30 cellular contexts compared by ENCODE assay signal in genomic region chr4:1890979-1891378, GRCh38.
"Had no signal": no experiment of that assay in that cellular context is flagged by ENCODE, and none has a peak within 500 bp of the region (broad histone marks: within the 10 kb centered on the region; RNA-seq: fewer than 3 reads in every experiment).

No MANE protein-coding gene starts in this region.

- ATAC-seq: activated T-cell treated with anti-CD3 and anti-CD28 coated beads, Interleukin-2, amount 50 U/mL, for 4 hours; Panc1 had no signal

- H3K9me3 Mint-ChIP-seq: activated CD4-positive, alpha-beta memory T cell treated with anti-CD3 and anti-CD28 coated beads for 36 hours; activated naive CD4-positive, alpha-beta T cell treated with anti-CD3 and anti-CD28 coated beads, Interleukin-2, amount 50 U/mL, for 24 hours; activated naive CD8-positive, alpha-beta T cell treated with anti-CD3 and anti-CD28 coated beads, Interleukin-2, amount 10 ng/mL, durations not matched to agents 7 days and 5 days; activated T-cell treated with anti-CD3 and anti-CD28 coated beads, Interleukin-2, amount 50 U/mL, for 4 hours; central memory CD8-positive, alpha-beta T cell; T-helper 1 cell treated with Interleukin-12 subunit alpha and Interleukin-12 subunit beta and Interleukin-4 antibody, amounts not matched to agents 30 μg/mL and 1 μg/mL, for 36 hours had no signal

- H3K27ac Mint-ChIP-seq: activated B cell treated with CpG ODN at 0.5 μM for 24 hours; activated CD4-positive, alpha-beta memory T cell treated with anti-CD3 and anti-CD28 coated beads for 36 hours; activated naive CD4-positive, alpha-beta T cell treated with anti-CD3 and anti-CD28 coated beads, Interleukin-2, amount 50 U/mL, for 24 hours; activated naive CD8-positive, alpha-beta T cell treated with anti-CD3 and anti-CD28 coated beads, Interleukin-2, amount 10 ng/mL, durations not matched to agents 7 days and 5 days; T-helper 1 cell treated with Interleukin-12 subunit alpha and Interleukin-12 subunit beta and Interleukin-4 antibody, amounts not matched to agents 30 μg/mL and 1 μg/mL, for 36 hours had no signal

- H3K27me3 Mint-ChIP-seq: activated B cell treated with CpG ODN at 0.5 μM for 24 hours; activated CD4-positive, alpha-beta memory T cell treated with anti-CD3 and anti-CD28 coated beads for 36 hours; activated naive CD4-positive, alpha-beta T cell treated with anti-CD3 and anti-CD28 coated beads, Interleukin-2, amount 50 U/mL, for 24 hours; activated naive CD8-positive, alpha-beta T cell treated with anti-CD3 and anti-CD28 coated beads, Interleukin-2, amount 10 ng/mL, durations not matched to agents 7 days and 5 days; central memory CD8-positive, alpha-beta T cell had no signal

- H3K4me3 Mint-ChIP-seq: activated B cell treated with CpG ODN at 0.5 μM for 24 hours; activated CD4-positive, alpha-beta memory T cell treated with anti-CD3 and anti-CD28 coated beads for 36 hours; activated naive CD4-positive, alpha-beta T cell treated with anti-CD3 and anti-CD28 coated beads, Interleukin-2, amount 50 U/mL, for 24 hours; activated naive CD8-positive, alpha-beta T cell treated with anti-CD3 and anti-CD28 coated beads, Interleukin-2, amount 10 ng/mL, durations not matched to agents 7 days and 5 days; activated T-cell treated with anti-CD3 and anti-CD28 coated beads, Interleukin-2, amount 50 U/mL, for 4 hours; central memory CD8-positive, alpha-beta T cell; T-helper 1 cell treated with Interleukin-12 subunit alpha and Interleukin-12 subunit beta and Interleukin-4 antibody, amounts not matched to agents 30 μg/mL and 1 μg/mL, for 36 hours had no signal

- DNase-seq: activated B cell treated with CpG ODN at 0.5 μM for 24 hours; activated CD4-positive, alpha-beta memory T cell treated with anti-CD3 and anti-CD28 coated beads for 36 hours; activated CD4-positive, alpha-beta T cell treated with anti-CD3 and anti-CD28 coated beads for 4 hours; activated CD4-positive, alpha-beta T cell treated with anti-CD3 and anti-CD28 coated beads, Interleukin-2, amount 50 U/mL, for 1 hour; activated CD4-positive, CD25-positive, alpha-beta regulatory T cell treated with anti-CD3 and anti-CD28 coated beads, Interleukin-2, amount 50 U/mL, for 72 hours; activated CD8-positive, alpha-beta memory T cell treated with anti-CD3 and anti-CD28 coated beads, Interleukin-2, amount 50 U/mL, for 4 hours; activated gamma-delta T cell; activated naive CD4-positive, alpha-beta T cell treated with Interleukin-2 at 50 U/mL for 16 hours; activated naive CD8-positive, alpha-beta T cell treated with anti-CD3 and anti-CD28 coated beads, Interleukin-2, amount 10 ng/mL, durations not matched to agents 7 days and 5 days; activated T-cell treated with anti-CD3 and anti-CD28 coated beads for 4 hours; activated T-cell treated with anti-CD3 and anti-CD28 coated beads, Interleukin-2, amount 50 U/mL, for 4 hours; amygdala; Kasumi-1; KG1; MG63; NCI-H1048; NCI-H1105 treated with DMSO at 0.1 percent for 48 hours; NCI-H1436; NCI-H1694; NCI-H1930; NCI-H2081 treated with DMSO at 0.1 percent for 48 hours; NCI-H226; NCI-H524 treated with DMSO at 0.1 percent for 48 hours; SHP77 treated with DMSO at 0.1 percent for 48 hours; SK-N-SH; T-helper 9 cell had no signal
